In genomic region chr2:172438064-172438421, GRCh38 we compare ENCODE assay signal across 10 cellular contexts. TPM values are rescaled to one million over a fixed set of nuclear protein-coding genes. Genes with fewer than 3 reads are reported as not detected.
DNase-seq lines count a peak whose midpoint lies in the region; ATAC-seq and TF ChIP-seq lines count a peak whose summit lies in the region.
"Had no signal": no experiment of that assay in that cellular context is flagged by ENCODE, and none has a peak within 500 bp of the region (broad histone marks: within the 10 kb centered on the region; RNA-seq: fewer than 3 reads in every experiment).

No MANE protein-coding gene starts in this region.

- peak; percentile 83 for DNase-seq in activated effector memory CD4-positive, alpha-beta T cell treated with anti-CD3 and anti-CD28 coated beads, Interleukin-2, amount 50 U/mL, for 16 hours
- no peak for DNase-seq in activated effector memory CD4-positive, alpha-beta T cell treated with Interleukin-2 at 50 U/mL for 16 hours
- DNase-seq in central memory CD8-positive, alpha-beta T cell (ENCODE audit: low spot score in 2 of 2), result no peak
- DNase-seq in thoracic aorta (ENCODE audit: low spot score), result no peak
- DNase-seq in thyroid gland, result no peak
- no peak for DNase-seq in NCI-H510A treated with DMSO at 0.1 percent for 48 hours (lab: John Stamatoyannopoulos, UW)
- no peak for DNase-seq in iPS-NIHi11 (ENCODE audit: low spot score)
- DNase-seq: Right ventricle myocardium superior had no signal

- no peak overlapping the region for H2AFZ ChIP-seq in OCI-LY3 (ENCODE audit: low read depth, low read length)

- peak overlapping the region; percentile 86 for H3K4me2 ChIP-seq in OCI-LY3 (ENCODE audit: low read length)

- intact Hi-C loops in thyroid gland (cut with DNase I), result no loop called here

- H3K27ac ChIP-seq in OCI-LY3 (ENCODE audit: low read length) (no peak overlapping the region), thoracic aorta (no peak overlapping the region), thyroid gland (no peak overlapping the region)

- H3K36me3 ChIP-seq in OCI-LY3 (replicated peaks; ENCODE audit: low read depth, low read length) (no peaks in the 10 kb centered on the region), thoracic aorta (no peaks in the 10 kb centered on the region), thyroid gland (no peaks in the 10 kb centered on the region)

- TF ChIP-seq POLR2A in thyroid gland (IDR thresholded peaks at IDR 0.05), result no peak

- H3K4me3 Mint-ChIP-seq in central memory CD8-positive, alpha-beta T cell, result no peak overlapping the region
- H3K4me3 Mint-ChIP-seq: neural crest cell had no signal

- no peaks in the 10 kb centered on the region for H3K9me3 ChIP-seq in OCI-LY3 (ENCODE audit: insufficient read depth, low read length)
- H3K9me3 ChIP-seq in thoracic aorta, result no peaks in the 10 kb centered on the region
- no peaks in the 10 kb centered on the region for H3K9me3 ChIP-seq in thyroid gland

- TF ChIP-seq CTCF in OCI-LY3 (IDR thresholded peaks at IDR 0.05; ENCODE audit: low read depth, low read length), result no peak
- no peak for TF ChIP-seq CTCF in thoracic aorta (IDR thresholded peaks at IDR 0.05)
- no peak for TF ChIP-seq CTCF in thyroid gland (IDR thresholded peaks at IDR 0.05)

- no peak overlapping the region for H3K9ac ChIP-seq in OCI-LY3 (ENCODE audit: low read length)

- H3K4me1 ChIP-seq in OCI-LY3 (ENCODE audit: low read length), result peaks cover 27% of the 10 kb centered on the region
- H3K4me1 ChIP-seq in thoracic aorta (ENCODE audit: control insufficient read depth in 1 of 2, low read depth in 2 of 2), result peaks cover 0 to 4% of the 10 kb centered on the region in 2 donors
- H3K4me1 ChIP-seq in thyroid gland, result peaks cover 0 to 11% of the 10 kb centered on the region in 2 donors

- peak overlapping the region; percentile 71 for H3K4me3 ChIP-seq in OCI-LY3 (ENCODE audit: low read length)
- H3K4me3 ChIP-seq in thoracic aorta, result peak overlapping the region; percentile 38
- no peak overlapping the region for H3K4me3 ChIP-seq in thyroid gland (replicated peaks in 1 of 3)

- no peak overlapping the region for H3K27ac Mint-ChIP-seq in central memory CD8-positive, alpha-beta T cell (ENCODE audit: low read depth)

- H3K79me2 ChIP-seq in OCI-LY3 (ENCODE audit: low read length), result no peaks in the 10 kb centered on the region

- no peaks in the 10 kb centered on the region for H3K9me3 Mint-ChIP-seq in central memory CD8-positive, alpha-beta T cell
- H3K9me3 Mint-ChIP-seq: neural crest cell had no signal

- H3K27me3 ChIP-seq in OCI-LY3 (ENCODE audit: low read depth, low read length) (peaks cover 61% of the 10 kb centered on the region), thoracic aorta (replicated peaks; ENCODE audit: insufficient read depth) (no peaks in the 10 kb centered on the region), thyroid gland (no peaks in the 10 kb centered on the region)

- H3K4me1 Mint-ChIP-seq in central memory CD8-positive, alpha-beta T cell, result peaks cover 58% of the 10 kb centered on the region

- peaks cover 7% of the 10 kb centered on the region for H3K36me3 Mint-ChIP-seq in central memory CD8-positive, alpha-beta T cell (ENCODE audit: insufficient read depth)

- peak; percentile 38 for ATAC-seq in central memory CD8-positive, alpha-beta T cell (replicated peaks; ENCODE audit: extremely low read depth, poor library complexity, severe bottlenecking)
- ATAC-seq in thoracic aorta (ENCODE audit: insufficient number of reproducible peaks, low FRiP score, low read depth), result no peak

- no peaks in the 10 kb centered on the region for H4K20me1 ChIP-seq in OCI-LY3 (ENCODE audit: insufficient read depth, low read length)

- H3K27me3 Mint-ChIP-seq in central memory CD8-positive, alpha-beta T cell, result no peaks in the 10 kb centered on the region

- WGBS in thyroid gland, 2 donors, result 80 to 88% methylated on average over 4 of the region's 4 CpGs

RNA-seq across cellular contexts. Expression of gene ITGA6, which starts 10.7 kb away (rescaled TPM):
- 10 to 100 TPM; 20.2 to 27.3 TPM for total RNA-seq in thoracic aorta
- total RNA-seq in thyroid gland, result 10 to 100 TPM; 34.8 to 66.6 (median 52.7) TPM

Comparison
In these comparisons a context has a peak if more than half of its experiments do, and no peak if none do; other contexts are left out.
1. H3K4me3 ChIP-seq: peak in OCI-LY3 (single experiment) and thoracic aorta (single experiment); none in thyroid gland (0 of 3).